8 cellular contexts compared by ENCODE assay signal in the genomic region with DNA sequence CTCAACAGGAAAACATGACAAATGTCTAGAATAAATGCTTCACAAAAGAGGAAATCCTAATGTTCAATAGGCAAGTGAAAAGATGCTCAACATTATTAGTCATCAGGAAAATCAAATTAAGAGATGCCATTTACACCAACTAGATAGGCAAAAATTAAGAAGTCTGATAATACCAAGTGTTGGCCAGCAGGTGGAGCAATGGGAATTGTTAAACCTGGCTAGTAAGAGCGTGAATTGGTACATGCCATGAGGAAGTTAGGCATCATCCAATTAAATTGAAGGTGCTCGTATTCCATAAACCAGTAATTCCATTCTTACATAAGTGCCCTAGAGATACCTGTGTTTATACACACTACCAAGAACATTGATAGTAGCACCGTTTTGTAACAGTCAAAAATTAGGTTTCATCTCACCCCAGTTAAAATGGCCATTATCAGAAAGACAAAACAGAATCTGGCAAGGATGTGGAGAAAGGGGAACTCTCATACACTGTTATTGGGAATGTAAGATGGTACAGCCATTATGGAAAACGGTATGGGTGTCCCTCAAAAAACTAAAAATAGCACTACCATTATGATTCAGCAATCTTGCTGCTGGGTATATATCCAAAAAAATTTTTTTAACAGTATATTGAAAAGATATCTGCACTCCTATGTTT. TPM values are rescaled to one million over a fixed set of nuclear protein-coding genes. Genes with fewer than 3 reads are reported as not detected.
A peak's percentile ranks its signal among the peaks of the same experiment; 100 is the strongest.
DNase-seq lines count a peak whose midpoint lies in the region; ATAC-seq and TF ChIP-seq lines count a peak whose summit lies in the region.

No MANE protein-coding gene starts in this region.

- peak overlapping the region in 1 of 2 donors; percentile 76 for H3K27ac Mint-ChIP-seq in natural killer cell

- H3K27me3 Mint-ChIP-seq in natural killer cell (ENCODE audit: low read depth in 2 of 2): peaks cover 0 to 15% of the 10 kb centered on the region in 2 donors

- intact Hi-C loops in natural killer cell (cut with micrococcal nuclease): loop anchor here (1.0 kb wide), 2 partner anchors 14 to 38 kb away; a partner anchor contains a TSS

- no peaks in the 10 kb centered on the region for H3K9me3 Mint-ChIP-seq in natural killer cell

- H3K4me3 Mint-ChIP-seq in natural killer cell: no peak overlapping the region

- DNase-seq in AG20443 (ENCODE audit: low spot score): peak; percentile 30
- DNase-seq in NCI-H446 (lab: John Stamatoyannopoulos, UW): peak; percentile 6 to 54
- DNase-seq in activated CD4-positive, alpha-beta T cell treated with anti-CD3 and anti-CD28 coated beads for 48 hours: peak; percentile 46
- peak; percentile 20 for DNase-seq in epidermal melanocyte (ENCODE audit: insufficient read length, low spot score)
- DNase-seq in natural killer cell: no peak

- TF ChIP-seq CTCF in natural killer cell (IDR thresholded peaks at IDR 0.05): peak; percentile 42

- no peaks in the 10 kb centered on the region for H3K36me3 Mint-ChIP-seq in natural killer cell

- peaks cover 0 to 4% of the 10 kb centered on the region in 2 donors for H3K4me1 Mint-ChIP-seq in natural killer cell

- ATAC-seq in GM18511 (IDR thresholded peaks at IDR 0.05; ENCODE audit: unreplicated experiment) (peak; percentile 82), HG03280 (IDR thresholded peaks at IDR 0.05; ENCODE audit: unreplicated experiment) (peak; percentile 63), natural killer cell (peak; percentile 67 to 88 (median 87)), HG03457 (IDR thresholded peaks at IDR 0.05; ENCODE audit: unreplicated experiment) (no peak)

RNA-seq across cellular contexts. Expression of a gene that starts 14.0 kb away (rescaled TPM):
- 1 to 10 TPM; 4.4 to 8.9 (median 5.6) TPM for total RNA-seq in natural killer cell

RNA-seq across cellular contexts. Expression of a gene that starts 22.2 kb away (rescaled TPM):
- total RNA-seq in natural killer cell: 1 to 10 TPM; 2.0 to 4.1 (median 2.5) TPM

RNA-seq across cellular contexts. Expression of a gene that starts 58.5 kb away (rescaled TPM):
- under 1 TPM in 1 of 3 donors, not detected in 2; 0.18 TPM for total RNA-seq in natural killer cell

RNA-seq across cellular contexts. Expression of a gene that starts 58.5 kb away (rescaled TPM):
- total RNA-seq in natural killer cell: 10 to 100 TPM; 10.1 to 20.6 (median 12.8) TPM
